Comparison of ENCODE assay signal across 23 cellular contexts in genomic region chr6:21085206-21085605, GRCh38.
"Had no signal": no experiment of that assay in that cellular context is flagged by ENCODE, and none has a peak within 500 bp of the region (broad histone marks: within the 10 kb centered on the region; RNA-seq: fewer than 3 reads in every experiment).

No MANE protein-coding gene starts in this region.

- DNase-seq: activated CD4-positive, alpha-beta T cell treated with anti-CD3 and anti-CD28 coated beads for 48 hours; activated CD4-positive, alpha-beta T cell treated with anti-CD3 and anti-CD28 coated beads, Interleukin-2, amount 50 U/mL, for 48 hours; activated CD8-positive, alpha-beta memory T cell treated with anti-CD3 and anti-CD28 coated beads for 24 hours; activated effector memory CD4-positive, alpha-beta T cell treated with Interleukin-2 at 50 U/mL for 16 hours; activated naive CD4-positive, alpha-beta T cell treated with Interleukin-2 at 50 U/mL for 16 hours; anterior cingulate cortex; effector CD8-positive, alpha-beta T cell; esophagus squamous epithelium; foreskin melanocyte; heart right ventricle; posterior cingulate gyrus; right cardiac atrium; stimulated activated CD4-positive, alpha-beta T cell treated with anti-CD3 and anti-CD28 coated beads, Interleukin-15, amount 100 ng/mL, for 24 hours; stimulated activated CD4-positive, alpha-beta T cell treated with anti-CD3 and anti-CD28 coated beads, Interleukin-2, amount 100 ng/mL, for 24 hours; stimulated activated naive B cell treated with anti-CD40 and anti-IgM and Interleukin-4, amounts not matched to agents 10 μg/mL and 1 μg/mL and 100 μg/mL, for 72 hours; stomach; uterus had no signal

- H3K27me3 Mint-ChIP-seq: activated naive CD8-positive, alpha-beta T cell; memory B cell; natural killer cell treated with Interleukin-12 subunit alpha and Interleukin-12 subunit beta and Interleukin-15 and Interleukin-18, amount 100 ng/mL, for 72 hours; stimulated activated naive B cell treated with anti-CD40 and anti-IgM and Interleukin-4, amounts not matched to agents 10 μg/mL and 1 μg/mL and 100 μg/mL, for 72 hours had no signal

- H3K9me3 Mint-ChIP-seq: memory B cell; natural killer cell treated with Interleukin-12 subunit alpha and Interleukin-12 subunit beta and Interleukin-15 and Interleukin-18, amount 100 ng/mL, for 72 hours; stimulated activated naive B cell treated with anti-CD40 and anti-IgM and Interleukin-4, amounts not matched to agents 10 μg/mL and 1 μg/mL and 100 μg/mL, for 72 hours had no signal

- H3K36me3 ChIP-seq: esophagus squamous epithelium, stomach, uterus had no signal

- H3K4me1 ChIP-seq: esophagus squamous epithelium, heart right ventricle, stomach, tibial nerve, uterus had no signal

- H3K9me3 ChIP-seq: esophagus squamous epithelium, heart right ventricle, stomach, tibial nerve, uterus had no signal

- H3K4me3 Mint-ChIP-seq: activated naive CD8-positive, alpha-beta T cell; memory B cell; natural killer cell treated with Interleukin-12 subunit alpha and Interleukin-12 subunit beta and Interleukin-15 and Interleukin-18, amount 100 ng/mL, for 72 hours; stimulated activated naive B cell treated with anti-CD40 and anti-IgM and Interleukin-4, amounts not matched to agents 10 μg/mL and 1 μg/mL and 100 μg/mL, for 72 hours had no signal

- H3K27me3 ChIP-seq: esophagus squamous epithelium, heart right ventricle, stomach, tibial nerve, uterus had no signal

- H3K27ac ChIP-seq: epithelial cell of prostate, esophagus squamous epithelium, heart right ventricle, stomach, tibial nerve, uterus, VCaP had no signal

- H3K4me3 ChIP-seq: esophagus squamous epithelium, heart right ventricle, stomach, tibial nerve, uterus had no signal

- ATAC-seq: heart right ventricle; natural killer cell treated with Interleukin-12 subunit alpha and Interleukin-12 subunit beta and Interleukin-15 and Interleukin-18, amount 100 ng/mL, for 72 hours; right cardiac atrium; stimulated activated naive B cell treated with anti-CD40 and anti-IgM and Interleukin-4, amounts not matched to agents 10 μg/mL and 1 μg/mL and 100 μg/mL, for 72 hours had no signal

- H3K27ac Mint-ChIP-seq: activated naive CD8-positive, alpha-beta T cell; memory B cell; natural killer cell treated with Interleukin-12 subunit alpha and Interleukin-12 subunit beta and Interleukin-15 and Interleukin-18, amount 100 ng/mL, for 72 hours; stimulated activated naive B cell treated with anti-CD40 and anti-IgM and Interleukin-4, amounts not matched to agents 10 μg/mL and 1 μg/mL and 100 μg/mL, for 72 hours had no signal
